In genomic region chr4:40193018-40193571, GRCh38 we compare ENCODE assay signal across 9 cellular contexts. TPM values are rescaled to one million over a fixed set of nuclear protein-coding genes. Genes with fewer than 3 reads are reported as not detected.
DNase-seq lines count a peak whose midpoint lies in the region; ATAC-seq lines count a peak whose summit lies in the region.
"Had no signal": no experiment of that assay in that cellular context is flagged by ENCODE, and none has a peak within 500 bp of the region (broad histone marks: within the 10 kb centered on the region; RNA-seq: fewer than 3 reads in every experiment).

No MANE protein-coding gene starts in this region.

- H3K27me3 Mint-ChIP-seq in activated naive CD4-positive, alpha-beta T cell treated with anti-CD3 and anti-CD28 coated beads, Interleukin-2, amount 10 ng/mL, durations not matched to agents 7 days and 5 days = peaks cover 4% of the 10 kb centered on the region
- no peaks in the 10 kb centered on the region for H3K27me3 Mint-ChIP-seq in activated CD4-positive, alpha-beta memory T cell treated with anti-CD3 and anti-CD28 coated beads for 36 hours
- no peaks in the 10 kb centered on the region for H3K27me3 Mint-ChIP-seq in stimulated activated naive CD8-positive, alpha-beta T cell treated with anti-CD3 and anti-CD28 coated beads, Interleukin-15, amount 100 ng/mL, for 72 hours

- CTCF ChIA-PET in activated naive CD4-positive, alpha-beta T cell treated with anti-CD3 and anti-CD28 coated beads, Interleukin-2, amount 10 ng/mL, durations not matched to agents 7 days and 5 days (lab: Charles Lee) = interaction anchor here (0.9 to 3.1 kb wide), 3 partner anchors 12 to 543 kb away, joined by 3 to 13 read pairs (median 3); no protein-coding TSS in a partner anchor
- CTCF ChIA-PET in activated CD4-positive, alpha-beta memory T cell treated with anti-CD3 and anti-CD28 coated beads for 36 hours (lab: Charles Lee) = interaction anchor here (0.6 to 1.6 kb wide), 5 partner anchors 9 to 124 kb away, joined by 3 to 6 read pairs (median 3); no protein-coding TSS in a partner anchor

- POLR2A ChIA-PET in activated CD4-positive, alpha-beta memory T cell treated with anti-CD3 and anti-CD28 coated beads for 36 hours (lab: Charles Lee) = interaction anchor here (0.9 to 3.2 kb wide), 3 partner anchors 7 to 34 kb away, joined by 3 to 26 read pairs (median 3); no protein-coding TSS in a partner anchor

- intact Hi-C loops in activated CD4-positive, alpha-beta memory T cell treated with anti-CD3 and anti-CD28 coated beads for 36 hours (cut with micrococcal nuclease) = no loop called here

- peak; percentile 72 for DNase-seq in activated naive CD4-positive, alpha-beta T cell treated with anti-CD3 and anti-CD28 coated beads, Interleukin-2, amount 10 ng/mL, durations not matched to agents 7 days and 5 days
- DNase-seq in activated naive CD4-positive, alpha-beta T cell treated with anti-CD3 and anti-CD28 coated beads, Interleukin-2, amount 50 U/mL, for 16 hours = no peak
- no peak for DNase-seq in activated CD4-positive, alpha-beta memory T cell treated with anti-CD3 and anti-CD28 coated beads for 36 hours
- DNase-seq in stimulated activated naive CD8-positive, alpha-beta T cell treated with anti-CD3 and anti-CD28 coated beads, Interleukin-15, amount 100 ng/mL, for 72 hours = no peak
- DNase-seq in NCI-H1105 (lab: John Stamatoyannopoulos, UW) = no peak
- DNase-seq in activated CD4-positive, alpha-beta T cell treated with anti-CD3 and anti-CD28 coated beads, Interleukin-2, amount 50 U/mL, for 4 hours = no peak
- DNase-seq in stimulated activated CD4-positive, alpha-beta T cell treated with anti-CD3 and anti-CD28 coated beads, Interleukin-12 subunit alpha, Interleukin-12 subunit beta, amount 100 ng/mL, for 4 hours = no peak
- DNase-seq: caudate nucleus had no signal

- H3K36me3 Mint-ChIP-seq in activated naive CD4-positive, alpha-beta T cell treated with anti-CD3 and anti-CD28 coated beads, Interleukin-2, amount 10 ng/mL, durations not matched to agents 7 days and 5 days = peaks cover 30% of the 10 kb centered on the region
- H3K36me3 Mint-ChIP-seq in activated CD4-positive, alpha-beta memory T cell treated with anti-CD3 and anti-CD28 coated beads for 36 hours = peaks cover 15% of the 10 kb centered on the region

- peak; percentile 29 for ATAC-seq in HG03066 (IDR thresholded peaks at IDR 0.05; ENCODE audit: low read depth, unreplicated experiment)
- ATAC-seq in stimulated activated naive CD8-positive, alpha-beta T cell treated with anti-CD3 and anti-CD28 coated beads, Interleukin-15, amount 100 ng/mL, for 72 hours = peak; percentile 38

- peak overlapping the region; percentile 96 for H3K27ac Mint-ChIP-seq in activated naive CD4-positive, alpha-beta T cell treated with anti-CD3 and anti-CD28 coated beads, Interleukin-2, amount 10 ng/mL, durations not matched to agents 7 days and 5 days
- peak overlapping the region; percentile 98 for H3K27ac Mint-ChIP-seq in activated CD4-positive, alpha-beta memory T cell treated with anti-CD3 and anti-CD28 coated beads for 36 hours
- peak overlapping the region; percentile 97 to 98 for H3K27ac Mint-ChIP-seq in stimulated activated naive CD8-positive, alpha-beta T cell treated with anti-CD3 and anti-CD28 coated beads, Interleukin-15, amount 100 ng/mL, for 72 hours

- H3K9me3 Mint-ChIP-seq in activated naive CD4-positive, alpha-beta T cell treated with anti-CD3 and anti-CD28 coated beads, Interleukin-2, amount 10 ng/mL, durations not matched to agents 7 days and 5 days = no peaks in the 10 kb centered on the region
- no peaks in the 10 kb centered on the region for H3K9me3 Mint-ChIP-seq in activated CD4-positive, alpha-beta memory T cell treated with anti-CD3 and anti-CD28 coated beads for 36 hours
- peaks cover 0 to 4% of the 10 kb centered on the region in 2 donors for H3K9me3 Mint-ChIP-seq in stimulated activated naive CD8-positive, alpha-beta T cell treated with anti-CD3 and anti-CD28 coated beads, Interleukin-15, amount 100 ng/mL, for 72 hours

- peaks cover 75% of the 10 kb centered on the region for H3K4me1 Mint-ChIP-seq in activated naive CD4-positive, alpha-beta T cell treated with anti-CD3 and anti-CD28 coated beads, Interleukin-2, amount 10 ng/mL, durations not matched to agents 7 days and 5 days
- peaks cover 66% of the 10 kb centered on the region for H3K4me1 Mint-ChIP-seq in activated CD4-positive, alpha-beta memory T cell treated with anti-CD3 and anti-CD28 coated beads for 36 hours (ENCODE audit: low read depth)
- H3K4me1 Mint-ChIP-seq in stimulated activated naive CD8-positive, alpha-beta T cell treated with anti-CD3 and anti-CD28 coated beads, Interleukin-15, amount 100 ng/mL, for 72 hours = peaks cover 66% of the 10 kb centered on the region

- peak overlapping the region; percentile 93 for H3K4me3 Mint-ChIP-seq in activated naive CD4-positive, alpha-beta T cell treated with anti-CD3 and anti-CD28 coated beads, Interleukin-2, amount 10 ng/mL, durations not matched to agents 7 days and 5 days
- H3K4me3 Mint-ChIP-seq in activated CD4-positive, alpha-beta memory T cell treated with anti-CD3 and anti-CD28 coated beads for 36 hours = peak overlapping the region; percentile 93
- H3K4me3 Mint-ChIP-seq in stimulated activated naive CD8-positive, alpha-beta T cell treated with anti-CD3 and anti-CD28 coated beads, Interleukin-15, amount 100 ng/mL, for 72 hours = peak overlapping the region; percentile 91 to 97

RNA-seq across cellular contexts. Expression of gene RHOH, which starts 3.7 kb away (rescaled TPM):
- 10 to 100 TPM; 97.5 to 98.6 TPM for total RNA-seq in activated CD4-positive, alpha-beta memory T cell treated with anti-CD3 and anti-CD28 coated beads for 36 hours
